In genomic region chr10:46556515-46557318, GRCh38 we compare ENCODE assay signal across 9 cellular contexts. TPM values are rescaled to one million over a fixed set of nuclear protein-coding genes. Genes with fewer than 3 reads are reported as not detected.
DNase-seq lines count a peak whose midpoint lies in the region; ATAC-seq and TF ChIP-seq lines count a peak whose summit lies in the region.
"Had no signal": no experiment of that assay in that cellular context is flagged by ENCODE, and none has a peak within 500 bp of the region (broad histone marks: within the 10 kb centered on the region; RNA-seq: fewer than 3 reads in every experiment).

Gene GPRIN2 (minus strand): TSS chr10:46556658. CDS start chr10:46550736, 5,922 bp downstream.

- ATAC-seq in HG02642 (IDR thresholded peaks at IDR 0.05; ENCODE audit: poor library complexity, unreplicated experiment) = no peak

- H3K4me2 ChIP-seq in hepatocyte = peak within 1 kb of the TSS; percentile 99

- 8% methylated on average over 33 of the region's 74 CpGs for WGBS in hepatocyte (ENCODE audit: low lambda C conversion rate, missing lambda C conversion rate)

- H3K27ac ChIP-seq in hepatocyte (peak within 1 kb of the TSS; percentile 47), SJCRH30 (no peak within 1 kb of the TSS)

- TF ChIP-seq CTCF in hepatocyte (IDR thresholded peaks at IDR 0.05; ENCODE audit: poor library complexity) (no peak), retinal pigment epithelial cell (conservative IDR thresholded peaks at IDR 0.05; ENCODE audit: low read depth, low read length) (no peak)

- H4K20me1 ChIP-seq in hepatocyte (ENCODE audit: insufficient read depth, poor library complexity, severe bottlenecking) = no peaks in the 10 kb centered on the region

- H3K4me1 ChIP-seq in hepatocyte (ENCODE audit: insufficient read depth) (peaks cover 13% of the 10 kb centered on the region), SJCRH30 (peaks cover 4% of the 10 kb centered on the region; the same call in 1 of the 2 replicates)

- no peaks in the 10 kb centered on the region for H3K9me2 ChIP-seq in hepatocyte (replicated peaks; ENCODE audit: insufficient read depth)

- H3K27me3 ChIP-seq in H7 (ENCODE audit: control insufficient read depth, insufficient read depth, low read length) (peaks cover 35% of the 10 kb centered on the region), hepatocyte (peaks cover 16% of the 10 kb centered on the region), SJCRH30 (no peaks in the 10 kb centered on the region)

- H3K36me3 ChIP-seq in H7 (replicated peaks; ENCODE audit: control insufficient read depth, insufficient read depth, low read length) = peaks cover 6% of the 10 kb centered on the region
- no peaks in the 10 kb centered on the region for H3K36me3 ChIP-seq in hepatocyte (replicated peaks; ENCODE audit: insufficient read depth, low read depth)
- H3K36me3 ChIP-seq in SJCRH30 = no peaks in the 10 kb centered on the region

- DNase-seq in H7 (peak; percentile 92), hepatocyte (ENCODE audit: low spot score) (peak; percentile 76), retinal pigment epithelial cell (ENCODE audit: low read depth) (no peak), NCI-H128 (lab: John Stamatoyannopoulos, UW; ENCODE audit: unreplicated experiment) (no peak), SJCRH30 (no peak)
- peak; percentile 13 to 22 for DNase-seq in activated T-cell treated with anti-CD3 and anti-CD28 coated beads, Interleukin-2, amount 50 U/mL, for 48 hours
- no peak for DNase-seq in stimulated activated CD4-positive, alpha-beta T cell treated with anti-CD3 and anti-CD28 coated beads, Interleukin-12 subunit alpha, Interleukin-12 subunit beta, amount 100 ng/mL, for 4 hours

- H3K9me3 ChIP-seq in hepatocyte (ENCODE audit: low read depth) (no peaks in the 10 kb centered on the region), SJCRH30 (replicated peaks) (no peaks in the 10 kb centered on the region)

- no peaks in the 10 kb centered on the region for H3K79me2 ChIP-seq in hepatocyte

- H2AFZ ChIP-seq in hepatocyte = peak within 1 kb of the TSS; percentile 88

- H3K4me3 ChIP-seq in H7 (ENCODE audit: insufficient read depth, low read depth, low read length) = peak within 1 kb of the TSS; percentile 69
- H3K4me3 ChIP-seq in hepatocyte = peak within 1 kb of the TSS; percentile 76
- H3K4me3 ChIP-seq in retinal pigment epithelial cell (ENCODE audit: low read length) = peak within 1 kb of the TSS; percentile 39
- H3K4me3 ChIP-seq in SJCRH30 = no peak within 1 kb of the TSS

RNA-seq across cellular contexts. Expression of gene GPRIN2, which starts in this region (rescaled TPM):
- total RNA-seq in H7 (2014; rRNA removed; shearing (Covaris generic)) = 4.3 and 4.7 TPM in 2 replicates
- 13.0 and 23.4 TPM in 2 replicates for total RNA-seq in hepatocyte
- polyA plus RNA-seq in hepatocyte = 13.7 and 15.0 TPM in 2 replicates
- not detected in 2 replicates for total RNA-seq in SJCRH30 (2014; rRNA removed; shearing (Covaris generic))
- total RNA-seq: subcutaneous adipose tissue had no signal

Comparison
In these comparisons a context has a peak if more than half of its experiments do, and no peak if none do; other contexts are left out.
1. DNase-seq: peak in H7 (single experiment), activated T-cell treated with anti-CD3 and anti-CD28 coated beads, Interleukin-2, amount 50 U/mL, for 48 hours (2 of 2) and hepatocyte (single experiment); none in retinal pigment epithelial cell (single experiment), stimulated activated CD4-positive, alpha-beta T cell treated with anti-CD3 and anti-CD28 coated beads, Interleukin-12 subunit alpha, Interleukin-12 subunit beta, amount 100 ng/mL, for 4 hours (single experiment), NCI-H128 (single experiment) and SJCRH30 (0 of 2).